In genomic region chr20:60073086-60073485, GRCh38 we compare ENCODE assay signal across 20 cellular contexts.
"Had no signal": no experiment of that assay in that cellular context is flagged by ENCODE, and none has a peak within 500 bp of the region (broad histone marks: within the 10 kb centered on the region; RNA-seq: fewer than 3 reads in every experiment).

No MANE protein-coding gene starts in this region.

- DNase-seq: colonic mucosa; dermis blood vessel endothelial cell; dorsolateral prefrontal cortex; effector CD4-positive, alpha-beta T cell; effector memory CD4-positive, alpha-beta T cell; foreskin keratinocyte; heart left ventricle; hypothalamus; immature natural killer cell; kidney; kidney glomerular epithelial cell; left colon; left ventricle myocardium inferior; lower lobe of right lung; mesenchymal stem cell; mucosa of descending colon had no signal

- H3K27me3 ChIP-seq: colonic mucosa, heart left ventricle had no signal

- ATAC-seq: foreskin keratinocyte, gastroesophageal sphincter, heart left ventricle, left colon, left lobe of liver, lower lobe of right lung, mucosa of descending colon had no signal

- H3K9me3 ChIP-seq: colonic mucosa, lower lobe of right lung, mucosa of descending colon had no signal

- H3K36me3 ChIP-seq: colonic mucosa, esophagus muscularis mucosa, gastroesophageal sphincter, heart left ventricle, left ventricle myocardium inferior, lower lobe of right lung had no signal

- H3K4me3 ChIP-seq: colonic mucosa, dorsolateral prefrontal cortex, esophagus muscularis mucosa, gastroesophageal sphincter, heart left ventricle, hepatocyte, left ventricle myocardium inferior, lower lobe of right lung, mucosa of descending colon had no signal

- H3K4me1 ChIP-seq: colonic mucosa, foreskin keratinocyte, gastroesophageal sphincter, lower lobe of right lung had no signal

- H3K27ac ChIP-seq: colonic mucosa, dorsolateral prefrontal cortex, esophagus muscularis mucosa, foreskin keratinocyte, gastroesophageal sphincter, heart left ventricle, hepatocyte, left ventricle myocardium inferior, lower lobe of right lung had no signal
